In the genomic region with DNA sequence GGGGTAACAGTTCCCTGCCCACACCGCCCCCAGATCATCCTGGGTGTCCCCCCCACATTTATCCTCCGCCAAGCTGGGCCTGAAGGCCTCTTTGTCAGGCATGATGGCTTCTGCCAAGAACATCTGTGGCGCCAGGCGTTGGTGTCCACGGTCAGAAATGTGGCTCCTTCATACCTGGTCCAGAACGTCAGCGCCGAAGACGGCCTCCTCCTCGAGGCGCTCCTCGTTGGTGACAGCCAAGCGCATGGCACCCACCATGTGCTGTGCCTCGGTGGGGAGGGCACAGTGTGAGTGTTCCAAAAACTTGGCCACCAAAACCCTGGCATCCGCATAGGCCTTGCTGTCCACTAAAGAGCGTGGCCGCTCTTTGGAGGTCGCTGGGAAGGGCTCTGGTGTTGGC, we compare ENCODE assay signal across 12 cellular contexts.
DNase-seq lines count a peak whose midpoint lies in the region; ATAC-seq and TF ChIP-seq lines count a peak whose summit lies in the region.
"Had no signal": no experiment of that assay in that cellular context is flagged by ENCODE, and none has a peak within 500 bp of the region (broad histone marks: within the 10 kb centered on the region; RNA-seq: fewer than 3 reads in every experiment).

No MANE protein-coding gene starts in this region.

- H3K4me3 ChIP-seq in neural progenitor cell (no peak overlapping the region), HAP-1 (no peak overlapping the region)
- H3K4me3 ChIP-seq: A549, GM12878 had no signal

- H3K27me3 ChIP-seq in neural progenitor cell (no peaks in the 10 kb centered on the region), HAP-1 (ENCODE audit: low read depth) (no peaks in the 10 kb centered on the region)

- no peaks in the 10 kb centered on the region for H3K9me3 ChIP-seq in neural progenitor cell (ENCODE audit: low read depth)
- H3K9me3 ChIP-seq in HAP-1, result no peaks in the 10 kb centered on the region
- H3K9me3 ChIP-seq: A549 had no signal

- H3K79me2 ChIP-seq in neural progenitor cell (ENCODE audit: low read depth), result no peaks in the 10 kb centered on the region

- H3K9ac ChIP-seq in neural progenitor cell, result no peak overlapping the region

- peaks cover 24% of the 10 kb centered on the region for H3K4me1 ChIP-seq in neural progenitor cell
- H3K4me1 ChIP-seq in HAP-1, result no peaks in the 10 kb centered on the region
- H3K4me1 ChIP-seq: A549 had no signal

- peak overlapping the region; percentile 52 for H3K27ac Mint-ChIP-seq in glutamatergic neuron (ENCODE audit: unreplicated experiment)
- H3K27ac Mint-ChIP-seq in neural progenitor cell, result peak overlapping the region; percentile 78
- H3K27ac Mint-ChIP-seq: CD4-positive, CD25-positive, alpha-beta regulatory T cell had no signal

- ATAC-seq in left cardiac atrium, result no peak
- ATAC-seq: A549, GM12878, HCT116 had no signal

- H3K27ac ChIP-seq in neural progenitor cell, result no peak overlapping the region
- H3K27ac ChIP-seq: A549 had no signal

- H3F3A ChIP-seq in neural progenitor cell (ENCODE audit: low read depth), result peaks cover 4% of the 10 kb centered on the region

- TF ChIP-seq CTCF in glutamatergic neuron (IDR thresholded peaks at IDR 0.05; ENCODE audit: partially characterized antibody, unreplicated experiment) (no peak), neural progenitor cell (IDR thresholded peaks at IDR 0.05) (no peak)

- H3K4me1 Mint-ChIP-seq in glutamatergic neuron (ENCODE audit: low read depth, unreplicated experiment) (peaks cover 7% of the 10 kb centered on the region), neural progenitor cell (peaks cover 30% of the 10 kb centered on the region)
- H3K4me1 Mint-ChIP-seq: CD4-positive, CD25-positive, alpha-beta regulatory T cell had no signal

- peaks cover 7% of the 10 kb centered on the region for H3K9me3 Mint-ChIP-seq in glutamatergic neuron (ENCODE audit: unreplicated experiment)
- no peaks in the 10 kb centered on the region for H3K9me3 Mint-ChIP-seq in neural progenitor cell
- H3K9me3 Mint-ChIP-seq: CD4-positive, CD25-positive, alpha-beta regulatory T cell had no signal

- H3K27me3 Mint-ChIP-seq in glutamatergic neuron (ENCODE audit: unreplicated experiment) (peaks cover 7% of the 10 kb centered on the region), neural progenitor cell (ENCODE audit: insufficient read depth, low read depth) (peaks cover 2% of the 10 kb centered on the region)
- H3K27me3 Mint-ChIP-seq: CD4-positive, CD25-positive, alpha-beta regulatory T cell had no signal

- no peaks in the 10 kb centered on the region for H3K36me3 ChIP-seq in neural progenitor cell
- no peaks in the 10 kb centered on the region for H3K36me3 ChIP-seq in HAP-1 (replicated peaks)

- H3K4me2 ChIP-seq in neural progenitor cell, result peak overlapping the region; percentile 10
- H3K4me2 ChIP-seq: A549 had no signal

- H2AFZ ChIP-seq in neural progenitor cell (replicated peaks), result no peak overlapping the region

- in situ Hi-C loops in HAP-1 (cut with MboI; ENCODE audit: low sequenced_read_pairs), result no loop called here

- H3K36me3 Mint-ChIP-seq in glutamatergic neuron (ENCODE audit: unreplicated experiment) (no peaks in the 10 kb centered on the region), neural progenitor cell (no peaks in the 10 kb centered on the region)
- H3K36me3 Mint-ChIP-seq: CD4-positive, CD25-positive, alpha-beta regulatory T cell had no signal

- peak; percentile 6 for DNase-seq in left cardiac atrium
- no peak for DNase-seq in cardiac septum (ENCODE audit: low spot score)
- peak; percentile 11 for DNase-seq in glutamatergic neuron
- no peak for DNase-seq in neural progenitor cell (ENCODE audit: low spot score)
- no peak for DNase-seq in HAP-1 (ENCODE audit: low spot score in 2 of 2)
- DNase-seq in NCI-H774 (lab: John Stamatoyannopoulos, UW), result no peak
- DNase-seq in activated gamma-delta T cell treated with Interleukin-2 at 50 U/mL for 16 hours, result no peak
- DNase-seq: CD4-positive, CD25-positive, alpha-beta regulatory T cell; DMS53 had no signal

- H4K20me1 ChIP-seq in neural progenitor cell (ENCODE audit: low read depth), result no peaks in the 10 kb centered on the region

- intact Hi-C loops in left cardiac atrium (cut with DNase I) (no loop called here), cardiac septum (cut with DNase I) (no loop called here)

- H3K4me3 Mint-ChIP-seq in glutamatergic neuron (ENCODE audit: unreplicated experiment), result no peak overlapping the region
- no peak overlapping the region for H3K4me3 Mint-ChIP-seq in neural progenitor cell
- H3K4me3 Mint-ChIP-seq: CD4-positive, CD25-positive, alpha-beta regulatory T cell had no signal

Comparison
In these comparisons a context has a peak if more than half of its experiments do, and no peak if none do; other contexts are left out.
1. DNase-seq: peak in left cardiac atrium (single experiment) and glutamatergic neuron (single experiment); none in cardiac septum (single experiment), neural progenitor cell (single experiment), HAP-1 (0 of 2), NCI-H774 (single experiment) and activated gamma-delta T cell treated with Interleukin-2 at 50 U/mL for 16 hours (single experiment).